29 cellular contexts compared by ENCODE assay signal in the genomic region with DNA sequence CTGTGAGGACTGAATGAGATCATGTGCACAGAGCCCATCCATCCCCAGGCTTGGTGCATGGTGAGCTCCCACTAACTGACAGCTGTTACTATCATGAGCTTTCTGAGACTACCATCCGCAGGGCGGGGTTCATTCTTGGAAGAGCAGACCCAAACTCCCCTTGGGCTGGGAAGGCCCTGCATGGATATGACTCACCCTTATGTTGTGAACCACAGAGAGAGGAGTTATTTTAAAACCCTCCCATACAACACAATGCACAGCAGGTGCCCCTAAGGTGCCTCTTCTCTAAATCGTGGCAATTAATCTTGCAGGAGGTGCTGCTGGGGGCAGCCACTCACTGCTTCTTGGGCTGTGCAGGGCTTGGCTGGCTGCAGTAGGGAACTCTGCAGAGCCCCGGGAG.
A peak's percentile ranks its signal among the peaks of the same experiment; 100 is the strongest.
DNase-seq lines count a peak whose midpoint lies in the region; ATAC-seq, FAIRE-seq and TF ChIP-seq lines count a peak whose summit lies in the region.
"Had no signal": no experiment of that assay in that cellular context is flagged by ENCODE, and none has a peak within 500 bp of the region (broad histone marks: within the 10 kb centered on the region; RNA-seq: fewer than 3 reads in every experiment).

No MANE protein-coding gene starts in this region.

- DNase-seq in HTR-8/SVneo (ENCODE audit: insufficient read length, low spot score) (peak; percentile 3), NCI-H2227 (lab: John Stamatoyannopoulos, UW; ENCODE audit: unreplicated experiment) (peak; percentile 16), endodermal cell (peak; percentile 58), renal cortical epithelial cell (ENCODE audit: low read depth) (peak; percentile 5), NCI-H748 (lab: John Stamatoyannopoulos, UW; ENCODE audit: unreplicated experiment) (no peak)
- DNase-seq: activated CD4-positive, alpha-beta T cell treated with anti-CD3 and anti-CD28 coated beads, Interleukin-2, amount 10 ng/mL, durations not matched to agents 24 days and 14 days; activated naive CD4-positive, alpha-beta T cell; activated T-cell treated with anti-CD3 and anti-CD28 coated beads, Interleukin-2, amount 50 U/mL, for 48 hours; adrenal gland; brain microvascular endothelial cell; Caco-2; Karpas-422; left colon; NCI-H1048; NCI-H187 treated with DMSO at 0.1 percent for 48 hours; NCI-H446; right cardiac atrium; SHP77; stimulated activated CD4-positive, alpha-beta T cell treated with anti-CD3 and anti-CD28 coated beads, Interleukin-2, amount 100 ng/mL, for 48 hours; T-helper 9 cell had no signal

- no peaks in the 10 kb centered on the region for H3K36me3 Mint-ChIP-seq in endodermal cell (ENCODE audit: low read depth)
- H3K36me3 Mint-ChIP-seq: type B pancreatic cell had no signal

- ATAC-seq in HG03432 (IDR thresholded peaks at IDR 0.05; ENCODE audit: unreplicated experiment) (no peak), HG03442 (IDR thresholded peaks at IDR 0.05; ENCODE audit: unreplicated experiment) (no peak)
- ATAC-seq: GM12878, HCT116, left colon, right cardiac atrium had no signal

- no peaks in the 10 kb centered on the region for H3K36me3 ChIP-seq in endodermal cell (ENCODE audit: control insufficient read depth, insufficient read depth, low read length)
- H3K36me3 ChIP-seq: adrenal gland; BLaER1 treated with 17β-estradiol and CSF1 and Interleukin-3, amounts not matched to agents 10 nM and 100 nM; brain microvascular endothelial cell had no signal

- 75% methylated on average over 4 of the region's 4 CpGs; no CpG with 5 or more reads in 1 of the 2 experiments for WGBS in endodermal cell (ENCODE audit: insufficient coverage in 1 of 2, insufficient read length in 1 of 2), 2 experiments

- H3K4me3 ChIP-seq in endodermal cell (ENCODE audit: low read length) = no peak overlapping the region
- H3K4me3 ChIP-seq: adrenal gland; BLaER1 treated with 17β-estradiol and CSF1 and Interleukin-3, amounts not matched to agents 10 nM and 100 nM; GM12878 had no signal

- TF ChIP-seq CTCF in endodermal cell (conservative IDR thresholded peaks at IDR 0.05) = no peak

- H3K27ac Mint-ChIP-seq in endodermal cell = no peak overlapping the region
- H3K27ac Mint-ChIP-seq: activated CD4-positive, alpha-beta T cell treated with anti-CD3 and anti-CD28 coated beads, Interleukin-2, amount 10 ng/mL, durations not matched to agents 24 days and 14 days; type B pancreatic cell had no signal

- peaks cover 8% of the 10 kb centered on the region for H3K4me1 Mint-ChIP-seq in endodermal cell
- H3K4me1 Mint-ChIP-seq: activated CD4-positive, alpha-beta T cell treated with anti-CD3 and anti-CD28 coated beads, Interleukin-2, amount 10 ng/mL, durations not matched to agents 24 days and 14 days had no signal

- no peaks in the 10 kb centered on the region for H3K9me3 Mint-ChIP-seq in endodermal cell
- H3K9me3 Mint-ChIP-seq: activated CD4-positive, alpha-beta T cell treated with anti-CD3 and anti-CD28 coated beads, Interleukin-2, amount 10 ng/mL, durations not matched to agents 24 days and 14 days; neural crest cell; type B pancreatic cell had no signal

- H3K27me3 ChIP-seq in endodermal cell (ENCODE audit: control insufficient read depth, insufficient read depth, low read length, poor library complexity, severe bottlenecking) = no peaks in the 10 kb centered on the region
- H3K27me3 ChIP-seq: adrenal gland; BLaER1 treated with 17β-estradiol and CSF1 and Interleukin-3, amounts not matched to agents 10 nM and 100 nM; brain microvascular endothelial cell had no signal

- no peak for FAIRE-seq in HTR-8/SVneo (lab: Jason Lieb, UNC)
- FAIRE-seq: GM12878 had no signal

- no peak overlapping the region for H3K27ac ChIP-seq in endodermal cell (ENCODE audit: low read depth, low read length)
- H3K27ac ChIP-seq: adrenal gland; BLaER1 treated with 17β-estradiol and CSF1 and Interleukin-3, amounts not matched to agents 10 nM and 100 nM; brain microvascular endothelial cell; epithelial cell of prostate; VCaP had no signal

- peaks cover 8% of the 10 kb centered on the region for H3K27me3 Mint-ChIP-seq in endodermal cell (ENCODE audit: insufficient read depth)
- H3K27me3 Mint-ChIP-seq: activated CD4-positive, alpha-beta T cell treated with anti-CD3 and anti-CD28 coated beads, Interleukin-2, amount 10 ng/mL, durations not matched to agents 24 days and 14 days; type B pancreatic cell had no signal

- no peak overlapping the region for H3K9ac ChIP-seq in endodermal cell (ENCODE audit: extremely low read depth, low read length, poor library complexity, severe bottlenecking)
- H3K9ac ChIP-seq: BLaER1 treated with 17β-estradiol and CSF1 and Interleukin-3, amounts not matched to agents 10 nM and 100 nM had no signal

- no peaks in the 10 kb centered on the region for H3K9me3 ChIP-seq in endodermal cell (ENCODE audit: control insufficient read depth, low read length)
- H3K9me3 ChIP-seq: adrenal gland; BLaER1 treated with 17β-estradiol and CSF1 and Interleukin-3, amounts not matched to agents 10 nM and 100 nM; Caco-2 had no signal

- H3K4me3 Mint-ChIP-seq in endodermal cell = no peak overlapping the region
- H3K4me3 Mint-ChIP-seq: activated CD4-positive, alpha-beta T cell treated with anti-CD3 and anti-CD28 coated beads, Interleukin-2, amount 10 ng/mL, durations not matched to agents 24 days and 14 days; neural crest cell; type B pancreatic cell had no signal

- H3K4me1 ChIP-seq in endodermal cell (ENCODE audit: control insufficient read depth, insufficient read depth, low read length) = no peaks in the 10 kb centered on the region
- H3K4me1 ChIP-seq: adrenal gland; BLaER1 treated with 17β-estradiol and CSF1 and Interleukin-3, amounts not matched to agents 10 nM and 100 nM had no signal
